8 cellular contexts compared by ENCODE assay signal in genomic region chr12:52052471-52053186, GRCh38. TPM values are rescaled to one million over a fixed set of nuclear protein-coding genes. Genes with fewer than 3 reads are reported as not detected.
DNase-seq lines count a peak whose midpoint lies in the region; ATAC-seq lines count a peak whose summit lies in the region.

No MANE protein-coding gene starts in this region.

- peak overlapping the region; percentile 85 for H3K4me3 Mint-ChIP-seq in activated CD4-positive, alpha-beta memory T cell treated with anti-CD3 and anti-CD28 coated beads, Interleukin-2, amount 10 ng/mL, durations not matched to agents 7 days and 5 days

- ATAC-seq in left cardiac atrium (no peak), GM19035 (IDR thresholded peaks at IDR 0.05; ENCODE audit: unreplicated experiment) (no peak)

- H3K4me1 ChIP-seq in stomach smooth muscle (ENCODE audit: control insufficient read depth, insufficient read depth, low read length) = peaks cover 48% of the 10 kb centered on the region

- H3K36me3 Mint-ChIP-seq in activated CD4-positive, alpha-beta memory T cell treated with anti-CD3 and anti-CD28 coated beads, Interleukin-2, amount 10 ng/mL, durations not matched to agents 7 days and 5 days (ENCODE audit: low read depth) = no peaks in the 10 kb centered on the region

- H3K27ac ChIP-seq in stomach smooth muscle (ENCODE audit: low read length) = peak overlapping the region; percentile 95

- H3K9me3 ChIP-seq in stomach smooth muscle (ENCODE audit: control insufficient read depth in 2 of 2, low read length in 2 of 2) = no peaks in the 10 kb centered on the region

- peaks cover 37% of the 10 kb centered on the region for H3K4me1 Mint-ChIP-seq in activated CD4-positive, alpha-beta memory T cell treated with anti-CD3 and anti-CD28 coated beads, Interleukin-2, amount 10 ng/mL, durations not matched to agents 7 days and 5 days

- POLR2A ChIA-PET in activated CD4-positive, alpha-beta memory T cell treated with anti-CD3 and anti-CD28 coated beads, Interleukin-2, amount 10 ng/mL, durations not matched to agents 7 days and 5 days (lab: Charles Lee) = interaction anchor here (0.9 to 3.1 kb wide), 6 partner anchors 9 to 27 kb away, joined by 3 to 28 read pairs (median 14); partner anchors contain the start of gene ATG101

- CTCF ChIA-PET in activated CD4-positive, alpha-beta memory T cell treated with anti-CD3 and anti-CD28 coated beads, Interleukin-2, amount 10 ng/mL, durations not matched to agents 7 days and 5 days (lab: Charles Lee) = interaction anchor here (1.2 to 2.4 kb wide), 3 partner anchors 10 to 72 kb away, joined by 3 to 37 read pairs (median 4); no protein-coding TSS in a partner anchor

- H3K9me3 Mint-ChIP-seq in activated CD4-positive, alpha-beta memory T cell treated with anti-CD3 and anti-CD28 coated beads, Interleukin-2, amount 10 ng/mL, durations not matched to agents 7 days and 5 days = no peaks in the 10 kb centered on the region

- DNase-seq in NCI-H1417 (lab: John Stamatoyannopoulos, UW) = peak; percentile 17 to 52 (median 39)
- no peak for DNase-seq in NCI-H1417 treated with DMSO at 0.1 percent for 48 hours (lab: John Stamatoyannopoulos, UW)
- no peak for DNase-seq in activated CD4-positive, alpha-beta memory T cell treated with anti-CD3 and anti-CD28 coated beads, Interleukin-2, amount 10 ng/mL, durations not matched to agents 7 days and 5 days
- peak; percentile 42 for DNase-seq in left cardiac atrium
- no peak for DNase-seq in foreskin melanocyte
- DNase-seq in EL = no peak

- H3K4me3 ChIP-seq in stomach smooth muscle (ENCODE audit: low read length in 2 of 2) = peak overlapping the region; percentile 94 to 96

- no peak overlapping the region for H3K27ac Mint-ChIP-seq in activated CD4-positive, alpha-beta memory T cell treated with anti-CD3 and anti-CD28 coated beads, Interleukin-2, amount 10 ng/mL, durations not matched to agents 7 days and 5 days

- H3K36me3 ChIP-seq in stomach smooth muscle (ENCODE audit: control insufficient read depth in 2 of 2, insufficient read depth in 2 of 2, low read length in 2 of 2) = peaks cover 31 to 32% of the 10 kb centered on the region in 2 donors

- peak overlapping the region; percentile 83 to 97 for H3K9ac ChIP-seq in stomach smooth muscle (ENCODE audit: low read length in 2 of 2)

- peaks cover 6% of the 10 kb centered on the region for H3K27me3 Mint-ChIP-seq in activated CD4-positive, alpha-beta memory T cell treated with anti-CD3 and anti-CD28 coated beads, Interleukin-2, amount 10 ng/mL, durations not matched to agents 7 days and 5 days

- intact Hi-C loops in left cardiac atrium (cut with DNase I) = no loop called here

- H3K27me3 ChIP-seq in stomach smooth muscle (ENCODE audit: control insufficient read depth in 1 of 2, insufficient read depth in 2 of 2, low read length in 2 of 2) = no peaks in the 10 kb centered on the region

RNA-seq across cellular contexts. Expression of gene NR4A1, which starts 1.4 kb away (rescaled TPM):
- total RNA-seq in activated CD4-positive, alpha-beta memory T cell treated with anti-CD3 and anti-CD28 coated beads, Interleukin-2, amount 10 ng/mL, durations not matched to agents 7 days and 5 days = 10 to 100 TPM; 10.0 to 10.5 TPM
- total RNA-seq in left cardiac atrium = 100 to 1,000 TPM in 1 of 2 donors, 10 to 100 TPM in 1; 85.6 to 172 TPM

RNA-seq across cellular contexts. Expression of gene ATG101, which starts 17.1 kb away (rescaled TPM):
- 10 to 100 TPM; 30.5 to 30.8 TPM for total RNA-seq in activated CD4-positive, alpha-beta memory T cell treated with anti-CD3 and anti-CD28 coated beads, Interleukin-2, amount 10 ng/mL, durations not matched to agents 7 days and 5 days
- 10 to 100 TPM; 25.2 to 28.7 TPM for total RNA-seq in left cardiac atrium

RNA-seq across cellular contexts. Expression of gene SMIM41, which starts 26.9 kb away (rescaled TPM):
- total RNA-seq in activated CD4-positive, alpha-beta memory T cell treated with anti-CD3 and anti-CD28 coated beads, Interleukin-2, amount 10 ng/mL, durations not matched to agents 7 days and 5 days = not detected
- under 1 TPM in 1 of 2 donors, not detected in 1; 0.27 TPM for total RNA-seq in left cardiac atrium

RNA-seq across cellular contexts. Expression of gene TAMALIN, which starts 45.9 kb away (rescaled TPM):
- 1 to 10 TPM; 5.8 to 7.4 TPM for total RNA-seq in activated CD4-positive, alpha-beta memory T cell treated with anti-CD3 and anti-CD28 coated beads, Interleukin-2, amount 10 ng/mL, durations not matched to agents 7 days and 5 days
- 10 to 100 TPM; 25.3 to 44.0 TPM for total RNA-seq in left cardiac atrium

Comparison
In these comparisons a context has a peak if more than half of its experiments do, and no peak if none do; other contexts are left out.
1. DNase-seq: peak in NCI-H1417 (3 of 3) and left cardiac atrium (single experiment); none in NCI-H1417 treated with DMSO at 0.1 percent for 48 hours (single experiment), activated CD4-positive, alpha-beta memory T cell treated with anti-CD3 and anti-CD28 coated beads, Interleukin-2, amount 10 ng/mL, durations not matched to agents 7 days and 5 days (single experiment), foreskin melanocyte (single experiment) and EL (single experiment).
2. RNA of gene NR4A1, which starts 1.4 kb away (total RNA-seq): 85.6 to 172 TPM in left cardiac atrium; 10.0 to 10.5 TPM in activated CD4-positive, alpha-beta memory T cell treated with anti-CD3 and anti-CD28 coated beads, Interleukin-2, amount 10 ng/mL, durations not matched to agents 7 days and 5 days; every median in the first group is over 4 times any median in the second.